ENCODE assay signal across 1 cellular context in genomic region chr7:134704827-134705226, GRCh38.
TF ChIP-seq lines count a peak whose summit lies in the region.

No MANE protein-coding gene starts in this region.

TF ChIP-seq in HepG2, 621 proteins besides CTCF, POLR2A, EP300 and RAD21 (continued from another document):
- TF ChIP-seq THAP11 (CRISPR knock-in tag; IDR thresholded peaks at IDR 0.05), result no peak
- TF ChIP-seq KLF11 (CRISPR knock-in tag; IDR thresholded peaks at IDR 0.05), result no peak
- TF ChIP-seq ZNF552 (CRISPR knock-in tag; IDR thresholded peaks at IDR 0.05; ENCODE audit: borderline replicate concordance), result no peak
- no peak for TF ChIP-seq ZNF75D (CRISPR knock-in tag; IDR thresholded peaks at IDR 0.05; ENCODE audit: borderline replicate concordance)
- TF ChIP-seq, protein P1, sequence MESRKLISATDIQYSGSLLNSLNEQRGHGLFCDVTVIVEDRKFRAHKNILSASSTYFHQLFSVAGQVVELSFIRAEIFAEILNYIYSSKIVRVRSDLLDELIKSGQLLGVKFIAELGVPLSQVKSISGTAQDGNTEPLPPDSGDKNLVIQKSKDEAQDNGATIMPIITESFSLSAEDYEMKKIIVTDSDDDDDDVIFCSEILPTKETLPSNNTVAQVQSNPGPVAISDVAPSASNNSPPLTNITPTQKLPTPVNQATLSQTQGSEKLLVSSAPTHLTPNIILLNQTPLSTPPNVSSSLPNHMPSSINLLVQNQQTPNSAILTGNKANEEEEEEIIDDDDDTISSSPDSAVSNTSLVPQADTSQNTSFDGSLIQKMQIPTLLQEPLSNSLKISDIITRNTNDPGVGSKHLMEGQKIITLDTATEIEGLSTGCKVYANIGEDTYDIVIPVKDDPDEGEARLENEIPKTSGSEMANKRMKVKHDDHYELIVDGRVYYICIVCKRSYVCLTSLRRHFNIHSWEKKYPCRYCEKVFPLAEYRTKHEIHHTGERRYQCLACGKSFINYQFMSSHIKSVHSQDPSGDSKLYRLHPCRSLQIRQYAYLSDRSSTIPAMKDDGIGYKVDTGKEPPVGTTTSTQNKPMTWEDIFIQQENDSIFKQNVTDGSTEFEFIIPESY (CRISPR knock-in tag; IDR thresholded peaks at IDR 0.05), result no peak
- TF ChIP-seq MXD4 (CRISPR knock-in tag; IDR thresholded peaks at IDR 0.05), result no peak
- no peak for TF ChIP-seq ZBTB46 (CRISPR knock-in tag; IDR thresholded peaks at IDR 0.05; ENCODE audit: borderline replicate concordance)
- TF ChIP-seq ISX (CRISPR knock-in tag; conservative IDR thresholded peaks at IDR 0.05), result no peak
- TF ChIP-seq RCOR2 (CRISPR knock-in tag; IDR thresholded peaks at IDR 0.05), result no peak
- no peak for TF ChIP-seq HNRNPL (IDR thresholded peaks at IDR 0.05; ENCODE audit: low read depth, low read length)
- TF ChIP-seq, protein P2, sequence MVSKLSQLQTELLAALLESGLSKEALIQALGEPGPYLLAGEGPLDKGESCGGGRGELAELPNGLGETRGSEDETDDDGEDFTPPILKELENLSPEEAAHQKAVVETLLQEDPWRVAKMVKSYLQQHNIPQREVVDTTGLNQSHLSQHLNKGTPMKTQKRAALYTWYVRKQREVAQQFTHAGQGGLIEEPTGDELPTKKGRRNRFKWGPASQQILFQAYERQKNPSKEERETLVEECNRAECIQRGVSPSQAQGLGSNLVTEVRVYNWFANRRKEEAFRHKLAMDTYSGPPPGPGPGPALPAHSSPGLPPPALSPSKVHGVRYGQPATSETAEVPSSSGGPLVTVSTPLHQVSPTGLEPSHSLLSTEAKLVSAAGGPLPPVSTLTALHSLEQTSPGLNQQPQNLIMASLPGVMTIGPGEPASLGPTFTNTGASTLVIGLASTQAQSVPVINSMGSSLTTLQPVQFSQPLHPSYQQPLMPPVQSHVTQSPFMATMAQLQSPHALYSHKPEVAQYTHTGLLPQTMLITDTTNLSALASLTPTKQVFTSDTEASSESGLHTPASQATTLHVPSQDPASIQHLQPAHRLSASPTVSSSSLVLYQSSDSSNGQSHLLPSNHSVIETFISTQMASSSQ (IDR thresholded peaks at IDR 0.05; ENCODE audit: low read depth), result no peak
- TF ChIP-seq, protein P2 (CRISPR knock-in tag; IDR thresholded peaks at IDR 0.05; ENCODE audit: borderline replicate concordance), result no peak
- no peak for TF ChIP-seq CCDC6 (CRISPR knock-in tag; IDR thresholded peaks at IDR 0.05)
- no peak for TF ChIP-seq HIVEP1 (CRISPR knock-in tag; IDR thresholded peaks at IDR 0.05)
- TF ChIP-seq ZNF720 (CRISPR knock-in tag; IDR thresholded peaks at IDR 0.05), result no peak
- TF ChIP-seq IRF9 (CRISPR knock-in tag; IDR thresholded peaks at IDR 0.05; ENCODE audit: borderline replicate concordance), result no peak
- TF ChIP-seq MLX (CRISPR knock-in tag; IDR thresholded peaks at IDR 0.05), result no peak
